8 cellular contexts compared by ENCODE assay signal in genomic region chr6:49410564-49410963, GRCh38.
"Had no signal": no experiment of that assay in that cellular context is flagged by ENCODE, and none has a peak within 500 bp of the region (broad histone marks: within the 10 kb centered on the region; RNA-seq: fewer than 3 reads in every experiment).

No MANE protein-coding gene starts in this region.

- H3K27ac ChIP-seq: dorsolateral prefrontal cortex, esophagus squamous epithelium, gastrocnemius medialis, thyroid gland, uterus, WERI-Rb-1 had no signal

- FAIRE-seq: small intestine had no signal

- H3K9me3 ChIP-seq: gastrocnemius medialis, thyroid gland, uterus had no signal

- H3K4me3 ChIP-seq: dorsolateral prefrontal cortex, esophagus squamous epithelium, gastrocnemius medialis, thyroid gland, uterus had no signal

- H3K36me3 ChIP-seq: esophagus squamous epithelium, gastrocnemius medialis, thyroid gland, uterus, WERI-Rb-1 had no signal

- DNase-seq: esophagus squamous epithelium had no signal

- H3K4me1 ChIP-seq: gastrocnemius medialis, thyroid gland, uterus had no signal

- H3K27me3 ChIP-seq: esophagus squamous epithelium, gastrocnemius medialis, thyroid gland, uterus had no signal

- ATAC-seq: activated CD4-positive, alpha-beta T cell treated with anti-CD3 and anti-CD28 coated beads for 36 hours had no signal
